In genomic region chr14:69673099-69673498, GRCh38 we compare ENCODE assay signal across 10 cellular contexts.
A peak's percentile ranks its signal among the peaks of the same experiment; 100 is the strongest.
DNase-seq lines count a peak whose midpoint lies in the region; ATAC-seq and TF ChIP-seq lines count a peak whose summit lies in the region.
"Had no signal": no experiment of that assay in that cellular context is flagged by ENCODE, and none has a peak within 500 bp of the region (broad histone marks: within the 10 kb centered on the region; RNA-seq: fewer than 3 reads in every experiment).

No MANE protein-coding gene starts in this region.

- no peaks in the 10 kb centered on the region for H3K79me1 ChIP-seq in H9 (ENCODE audit: insufficient read depth, low read depth, low read length, poor library complexity, severe bottlenecking)

- intact Hi-C loops in ovary (cut with DNase I) = loop anchor here in 1 of 4 donors (10.0 kb wide), 1 partner anchor 48 kb away; no protein-coding TSS in a partner anchor

- H3K9me3 ChIP-seq in thoracic aorta (no peaks in the 10 kb centered on the region), H9 (ENCODE audit: control insufficient read depth, low read depth, low read length) (no peaks in the 10 kb centered on the region), ovary (no peaks in the 10 kb centered on the region)

- H3K4me3 ChIP-seq in thoracic aorta (no peak overlapping the region), ovary (no peak overlapping the region)
- H3K4me3 ChIP-seq: SK-N-MC had no signal

- peaks cover 97% of the 10 kb centered on the region for H3K4me1 Mint-ChIP-seq in activated T-cell treated with anti-CD3 and anti-CD28 coated beads, Interleukin-2, amount 50 U/mL, for 24 hours (ENCODE audit: low read depth)
- H3K4me1 Mint-ChIP-seq in central memory CD8-positive, alpha-beta T cell = peaks cover 88% of the 10 kb centered on the region
- peaks cover 26 to 27% of the 10 kb centered on the region in 2 experiments for H3K4me1 Mint-ChIP-seq in H9

- peak overlapping the region; percentile 99 for H3K27ac Mint-ChIP-seq in activated T-cell treated with anti-CD3 and anti-CD28 coated beads, Interleukin-2, amount 50 U/mL, for 24 hours
- H3K27ac Mint-ChIP-seq in central memory CD8-positive, alpha-beta T cell (ENCODE audit: low read depth) = peak overlapping the region; percentile 61
- no peak overlapping the region for H3K27ac Mint-ChIP-seq in H9

- H3K79me2 ChIP-seq in H9 (ENCODE audit: insufficient read depth, low read length) = no peaks in the 10 kb centered on the region

- TF ChIP-seq CTCF in thoracic aorta (IDR thresholded peaks at IDR 0.05) (no peak), H9 (conservative IDR thresholded peaks at IDR 0.05) (no peak), ovary (IDR thresholded peaks at IDR 0.05) (no peak)

- no peak for DNase-seq in activated T-cell treated with anti-CD3 and anti-CD28 coated beads, Interleukin-2, amount 50 U/mL, for 24 hours
- DNase-seq in activated T-cell treated with anti-CD3 and anti-CD28 coated beads for 4 hours = no peak
- no peak for DNase-seq in central memory CD8-positive, alpha-beta T cell (ENCODE audit: low spot score in 2 of 2)
- no peak for DNase-seq in thoracic aorta (ENCODE audit: low spot score)
- no peak for DNase-seq in AG20443 (ENCODE audit: low spot score)
- DNase-seq in H9 = no peak
- DNase-seq in ovary = no peak
- DNase-seq: trophoblast cell had no signal

- ATAC-seq in HG03354 (IDR thresholded peaks at IDR 0.05; ENCODE audit: poor library complexity, severe bottlenecking, unreplicated experiment) (peak; percentile 48), thoracic aorta (ENCODE audit: insufficient number of reproducible peaks, low FRiP score, low read depth) (no peak)
- peak; percentile 78 for ATAC-seq in central memory CD8-positive, alpha-beta T cell (replicated peaks; ENCODE audit: extremely low read depth, poor library complexity, severe bottlenecking)

- no peak overlapping the region for H2BK20ac ChIP-seq in H9 (ENCODE audit: low read depth, low read length, poor library complexity, severe bottlenecking)

- H3K9ac ChIP-seq in H9 (ENCODE audit: extremely low read depth, insufficient read length, low read length) = no peak overlapping the region

- H3K4me1 ChIP-seq in thoracic aorta (ENCODE audit: control insufficient read depth in 1 of 2, low read depth in 2 of 2) (peaks cover 52 to 73% of the 10 kb centered on the region in 2 donors), H9 (ENCODE audit: insufficient read depth, low read length) (no peaks in the 10 kb centered on the region; the same call in 1 of the 2 replicates), ovary (ENCODE audit: insufficient read depth) (peaks cover 21% of the 10 kb centered on the region)

- H2BK5ac ChIP-seq in H9 (ENCODE audit: insufficient read length, low read length) = no peak overlapping the region

- no peak overlapping the region for H4K8ac ChIP-seq in H9 (replicated peaks; ENCODE audit: insufficient read length, low read depth, low read length)

- no peak overlapping the region for H4K91ac ChIP-seq in H9 (ENCODE audit: insufficient read length, low read depth, low read length)

- no peak overlapping the region for H3K18ac ChIP-seq in H9 (ENCODE audit: insufficient read length, low read depth, low read length)

- no peak overlapping the region for H2BK15ac ChIP-seq in H9 (ENCODE audit: low read depth, low read length)

- H3K23me2 ChIP-seq in H9 (ENCODE audit: insufficient read length, low read depth, low read length, poor library complexity, severe bottlenecking) = no peaks in the 10 kb centered on the region

- no peaks in the 10 kb centered on the region for H3K27me3 Mint-ChIP-seq in activated T-cell treated with anti-CD3 and anti-CD28 coated beads, Interleukin-2, amount 50 U/mL, for 24 hours
- no peaks in the 10 kb centered on the region for H3K27me3 Mint-ChIP-seq in central memory CD8-positive, alpha-beta T cell
- H3K27me3 Mint-ChIP-seq in H9 (ENCODE audit: low read depth) = no peaks in the 10 kb centered on the region

- no peak overlapping the region for H3K14ac ChIP-seq in H9 (ENCODE audit: insufficient read depth, low read length)

- no peak overlapping the region for H3K4ac ChIP-seq in H9 (ENCODE audit: low read depth, low read length)

- H4K5ac ChIP-seq in H9 (ENCODE audit: insufficient read length, low read depth, low read length) = no peak overlapping the region

- H2AK5ac ChIP-seq in H9 (ENCODE audit: insufficient read length, low read length) = no peak overlapping the region

- no peak overlapping the region for H3K56ac ChIP-seq in H9 (ENCODE audit: insufficient read length, low read depth, low read length)

- H3K27ac ChIP-seq in thoracic aorta (peak overlapping the region; percentile 31 to 61), H9 (ENCODE audit: insufficient read length, low read depth, low read length) (no peak overlapping the region), ovary (peak overlapping the region in 1 of 2 donors; percentile 61)
- H3K27ac ChIP-seq: SK-N-MC had no signal

- TF ChIP-seq POLR2A in ovary (IDR thresholded peaks at IDR 0.05) = no peak

- no peak overlapping the region for H3K4me2 ChIP-seq in H9 (ENCODE audit: insufficient read depth, insufficient read length, low read length)

- H3T11ph ChIP-seq in H9 (ENCODE audit: low read length) = no peak overlapping the region

- no peak for TF ChIP-seq EP300 in ovary (IDR thresholded peaks at IDR 0.05)

- H3K36me3 Mint-ChIP-seq in activated T-cell treated with anti-CD3 and anti-CD28 coated beads, Interleukin-2, amount 50 U/mL, for 24 hours (ENCODE audit: low read depth) = peaks cover 74% of the 10 kb centered on the region
- peaks cover 13% of the 10 kb centered on the region for H3K36me3 Mint-ChIP-seq in central memory CD8-positive, alpha-beta T cell (ENCODE audit: insufficient read depth)
- H3K36me3 Mint-ChIP-seq in H9 (ENCODE audit: insufficient read depth in 1 of 3, low read depth in 3 of 3) = no peaks in the 10 kb centered on the region

- H2BK120ac ChIP-seq in H9 (ENCODE audit: low read depth, low read length, poor library complexity, severe bottlenecking) = no peak overlapping the region

- no peak overlapping the region for H2AFZ ChIP-seq in H9 (ENCODE audit: low read length)

- no peak overlapping the region for H3K23ac ChIP-seq in H9 (ENCODE audit: insufficient read length, low read depth, low read length)

- H3K36me3 ChIP-seq in thoracic aorta (no peaks in the 10 kb centered on the region), ovary (no peaks in the 10 kb centered on the region)

- H2BK12ac ChIP-seq in H9 (ENCODE audit: insufficient read length, low read depth, low read length) = no peak overlapping the region

- no peaks in the 10 kb centered on the region for H3K9me3 Mint-ChIP-seq in activated T-cell treated with anti-CD3 and anti-CD28 coated beads, Interleukin-2, amount 50 U/mL, for 24 hours
- no peaks in the 10 kb centered on the region for H3K9me3 Mint-ChIP-seq in central memory CD8-positive, alpha-beta T cell
- no peaks in the 10 kb centered on the region for H3K9me3 Mint-ChIP-seq in H9

- no peaks in the 10 kb centered on the region for H4K20me1 ChIP-seq in H9 (ENCODE audit: control insufficient read depth, insufficient read depth, insufficient read length)

- H3K4me3 Mint-ChIP-seq in activated T-cell treated with anti-CD3 and anti-CD28 coated beads, Interleukin-2, amount 50 U/mL, for 24 hours = peak overlapping the region; percentile 75
- peak overlapping the region; percentile 38 for H3K4me3 Mint-ChIP-seq in central memory CD8-positive, alpha-beta T cell
- H3K4me3 Mint-ChIP-seq in H9 = no peak overlapping the region

- H3K27me3 ChIP-seq in thoracic aorta (replicated peaks; ENCODE audit: insufficient read depth) = no peaks in the 10 kb centered on the region
- no peaks in the 10 kb centered on the region for H3K27me3 ChIP-seq in H9 (ENCODE audit: insufficient read depth, low read length)
- no peaks in the 10 kb centered on the region for H3K27me3 ChIP-seq in ovary

Comparison
In these comparisons a context has a peak if more than half of its experiments do, and no peak if none do; other contexts are left out.
1. H3K27ac Mint-ChIP-seq: peak in activated T-cell treated with anti-CD3 and anti-CD28 coated beads, Interleukin-2, amount 50 U/mL, for 24 hours (single experiment) and central memory CD8-positive, alpha-beta T cell (single experiment); none in H9 (0 of 3).
2. H3K4me3 Mint-ChIP-seq: peak in activated T-cell treated with anti-CD3 and anti-CD28 coated beads, Interleukin-2, amount 50 U/mL, for 24 hours (single experiment) and central memory CD8-positive, alpha-beta T cell (single experiment); none in H9 (0 of 2).